ENCODE assay signal across 21 cellular contexts in genomic region chr7:20222219-20222828, GRCh38. TPM values are rescaled to one million over a fixed set of nuclear protein-coding genes. Genes with fewer than 3 reads are reported as not detected.
"Had no signal": no experiment of that assay in that cellular context is flagged by ENCODE, and none has a peak within 500 bp of the region (broad histone marks: within the 10 kb centered on the region; RNA-seq: fewer than 3 reads in every experiment).

No MANE protein-coding gene starts in this region.

- H3K36me3 ChIP-seq: colonic mucosa, pancreas, tibial artery, uterus had no signal

- ATAC-seq: activated CD8-positive, alpha-beta T cell treated with anti-CD3 and anti-CD28 coated beads, Interleukin-2, amount 10 ng/mL, durations not matched to agents 7 days and 5 days; activated naive CD4-positive, alpha-beta T cell treated with anti-CD3 and anti-CD28 coated beads, Interleukin-2, amount 50 U/mL, for 72 hours; body of pancreas; esophagus mucosa; left colon; pancreas had no signal

- H3K27ac ChIP-seq: colonic mucosa, tibial artery had no signal

- H3K4me3 ChIP-seq: body of pancreas, colonic mucosa, lung, pancreas, tibial artery, uterus had no signal

- H3K4me1 ChIP-seq: tibial artery, uterus had no signal

- H3K27me3 ChIP-seq: body of pancreas, colonic mucosa, pancreas, tibial artery, uterus had no signal

- H3K9me3 ChIP-seq: body of pancreas, colonic mucosa, pancreas, tibial artery, uterus had no signal

- FAIRE-seq: pancreas had no signal

- DNase-seq: activated CD4-positive, alpha-beta T cell treated with anti-CD3 and anti-CD28 coated beads, Interleukin-2, amount 10 ng/mL, durations not matched to agents 24 days and 14 days; activated CD4-positive, CD25-positive, alpha-beta regulatory T cell; activated CD8-positive, alpha-beta memory T cell treated with anti-CD3 and anti-CD28 coated beads, Interleukin-2, amount 50 U/mL, for 4 hours; activated CD8-positive, alpha-beta T cell treated with anti-CD3 and anti-CD28 coated beads, Interleukin-2, amount 10 ng/mL, durations not matched to agents 7 days and 5 days; activated gamma-delta T cell; activated T-cell treated with anti-CD3 and anti-CD28 coated beads, Interleukin-2, amount 50 U/mL, for 48 hours; amniotic stem cell; body of pancreas; central memory CD4-positive, alpha-beta T cell; colonic mucosa; left colon; pancreas; stimulated activated CD4-positive, alpha-beta T cell treated with anti-CD3 and anti-CD28 coated beads, Interleukin-15, amount 100 ng/mL, for 24 hours; stimulated activated CD4-positive, alpha-beta T cell treated with anti-CD3 and anti-CD28 coated beads, Interleukin-4, amount 100 ng/mL, for 1 hour; stimulated activated naive CD4-positive, alpha-beta T cell; tibial artery; uterus had no signal

RNA-seq across cellular contexts. Expression of gene MACC1, which starts 5.1 kb away (rescaled TPM):
- total RNA-seq: activated CD4-positive, alpha-beta T cell treated with anti-CD3 and anti-CD28 coated beads, Interleukin-2, amount 10 ng/mL, durations not matched to agents 24 days and 14 days; activated naive CD4-positive, alpha-beta T cell treated with anti-CD3 and anti-CD28 coated beads, Interleukin-2, amount 50 U/mL, for 72 hours; skeletal muscle tissue had no signal
